Comparison of ENCODE assay signal across 8 cellular contexts in genomic region chr19:40610396-40611064, GRCh38. TPM values are rescaled to one million over a fixed set of nuclear protein-coding genes. Genes with fewer than 3 reads are reported as not detected.
A peak's percentile ranks its signal among the peaks of the same experiment; 100 is the strongest.
DNase-seq lines count a peak whose midpoint lies in the region; ATAC-seq and TF ChIP-seq lines count a peak whose summit lies in the region.

No MANE protein-coding gene starts in this region.

- peaks cover 78% of the 10 kb centered on the region for H3K4me1 Mint-ChIP-seq in CD4-positive, alpha-beta T cell (ENCODE audit: low read depth)

- peak in 9 of 10 experiments; percentile 57 to 72 (median 61) for DNase-seq in CD4-positive, alpha-beta T cell
- DNase-seq in NCI-H774 (lab: John Stamatoyannopoulos, UW) (peak; percentile 50), head of caudate nucleus (peak in 23 of 42 donors; percentile 13 to 76 (median 50)), retinal pigment epithelial cell (ENCODE audit: low read depth) (no peak), SKM-1 treated with dmso at 0.1 percent for 144 hours (lab: John Stamatoyannopoulos, UW; ENCODE audit: unreplicated experiment) (no peak), GM03348 (ENCODE audit: low spot score) (no peak)
- peak; percentile 70 for DNase-seq in activated effector memory CD4-positive, alpha-beta T cell treated with Interleukin-2 at 50 U/mL for 16 hours

- no peak for TF ChIP-seq CTCF in CD4-positive, alpha-beta T cell (IDR thresholded peaks at IDR 0.05)
- TF ChIP-seq CTCF in retinal pigment epithelial cell (conservative IDR thresholded peaks at IDR 0.05; ENCODE audit: low read depth, low read length): no peak

- peaks cover 18% of the 10 kb centered on the region for H3K36me3 Mint-ChIP-seq in CD4-positive, alpha-beta T cell (ENCODE audit: low read depth)

- POLR2A ChIA-PET in CD4-positive, alpha-beta T cell (lab: Charles Lee): interaction anchor here (1.0 to 1.9 kb wide), 10 partner anchors 11 to 741 kb away, joined by 3 to 9 read pairs (median 5); partner anchors contain the start of genes ACTMAP, EGLN2, SERTAD1 and SERTAD3

- H3K9me3 Mint-ChIP-seq in CD4-positive, alpha-beta T cell: no peaks in the 10 kb centered on the region

- peak; percentile 47 for ATAC-seq in CD4-positive, alpha-beta T cell (ENCODE audit: poor library complexity)
- no peak for ATAC-seq in HG03565 (IDR thresholded peaks at IDR 0.05; ENCODE audit: unreplicated experiment)

- peak overlapping the region; percentile 66 for H3K27ac ChIP-seq in CD4-positive, alpha-beta T cell (ENCODE audit: low read depth, low read length)

- CTCF ChIA-PET in CD4-positive, alpha-beta T cell (lab: Charles Lee): interaction anchor here (1.0 to 2.2 kb wide), 5 partner anchors 9 to 61 kb away, joined by 3 to 14 read pairs (median 7); partner anchors contain the start of gene LTBP4

- peak overlapping the region; percentile 95 for H3K27ac Mint-ChIP-seq in CD4-positive, alpha-beta T cell

- H3K4me3 Mint-ChIP-seq in CD4-positive, alpha-beta T cell: peak overlapping the region; percentile 88

- intact Hi-C loops in CD4-positive, alpha-beta T cell (cut with DNase I, micrococcal nuclease): loop anchor here in 1 of 2 experiments (5.0 kb wide), 2 partner anchors 188 to 192 kb away; no protein-coding TSS in a partner anchor
- intact Hi-C loops in head of caudate nucleus (cut with DNase I): no loop called here

- H3K4me3 ChIP-seq in retinal pigment epithelial cell (ENCODE audit: low read length): peak overlapping the region; percentile 53

- H3K27me3 Mint-ChIP-seq in CD4-positive, alpha-beta T cell: no peaks in the 10 kb centered on the region

- H3K9me3 ChIP-seq in CD4-positive, alpha-beta T cell (ENCODE audit: control insufficient read depth, low read length): no peaks in the 10 kb centered on the region

- no peaks in the 10 kb centered on the region for H3K27me3 ChIP-seq in CD4-positive, alpha-beta T cell (ENCODE audit: control insufficient read depth, insufficient read depth, low read length)

RNA-seq across cellular contexts. Expression of gene LTBP4, which starts 9.4 kb away (rescaled TPM):
- 100 to 1,000 TPM; 116 to 134 TPM for total RNA-seq in CD4-positive, alpha-beta T cell

RNA-seq across cellular contexts. Expression of gene SHKBP1, which starts 33.9 kb away (rescaled TPM):
- total RNA-seq in CD4-positive, alpha-beta T cell: 10 to 100 TPM; 82.5 to 92.9 TPM

Comparison
In these comparisons a context has a peak if more than half of its experiments do, and no peak if none do; other contexts are left out.
1. DNase-seq: peak in CD4-positive, alpha-beta T cell (9 of 10), NCI-H774 (single experiment), activated effector memory CD4-positive, alpha-beta T cell treated with Interleukin-2 at 50 U/mL for 16 hours (single experiment) and head of caudate nucleus (23 of 42); none in retinal pigment epithelial cell (single experiment), SKM-1 treated with dmso at 0.1 percent for 144 hours (single experiment) and GM03348 (single experiment).